In the genomic region with DNA sequence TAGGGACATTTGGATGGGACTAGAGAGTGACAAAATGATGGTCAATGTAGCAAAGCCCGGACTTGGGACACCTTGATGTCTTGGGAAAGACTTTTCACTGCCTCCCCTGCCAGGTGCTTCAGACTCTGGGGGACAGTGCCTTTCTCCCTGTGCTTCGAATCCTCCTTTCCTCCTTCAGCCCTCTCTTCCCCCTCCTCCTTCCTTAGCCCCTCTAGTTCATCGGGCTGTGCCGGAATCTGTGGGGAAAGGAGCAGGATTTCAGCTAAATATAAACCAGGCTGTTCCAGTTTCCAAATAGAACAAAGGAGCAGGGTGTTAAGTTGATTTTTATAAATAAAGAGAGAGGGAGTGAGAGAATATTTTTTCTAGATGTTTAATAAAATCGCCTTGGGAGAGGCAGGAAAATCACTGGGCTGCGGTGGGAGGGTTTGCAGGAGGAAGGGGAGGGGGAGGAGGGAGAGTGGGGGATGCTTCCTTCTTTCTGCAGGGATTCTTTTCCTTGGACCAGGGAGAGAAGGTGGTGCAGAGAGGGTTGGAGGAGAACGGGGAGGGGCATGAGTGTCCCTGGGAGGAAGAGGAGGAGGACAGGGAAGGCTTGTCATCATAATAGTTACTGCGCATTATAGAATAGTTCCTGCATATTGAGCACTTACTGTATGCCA, we compare ENCODE assay signal across 23 cellular contexts. TPM values are rescaled to one million over a fixed set of nuclear protein-coding genes. Genes with fewer than 3 reads are reported as not detected.
A peak's percentile ranks its signal among the peaks of the same experiment; 100 is the strongest.
DNase-seq lines count a peak whose midpoint lies in the region; ATAC-seq and TF ChIP-seq lines count a peak whose summit lies in the region.
"Had no signal": no experiment of that assay in that cellular context is flagged by ENCODE, and none has a peak within 500 bp of the region (broad histone marks: within the 10 kb centered on the region; RNA-seq: fewer than 3 reads in every experiment).

No MANE protein-coding gene starts in this region.

- H3K4me1 Mint-ChIP-seq in WTC11 = peaks cover 13% of the 10 kb centered on the region
- H3K4me1 Mint-ChIP-seq: CD8-positive, alpha-beta memory T cell had no signal

- peak overlapping the region; percentile 53 for H3K4me3 Mint-ChIP-seq in WTC11
- H3K4me3 Mint-ChIP-seq: CD8-positive, alpha-beta memory T cell had no signal

- H3K36me3 ChIP-seq in H7 (replicated peaks; ENCODE audit: control insufficient read depth, insufficient read depth, low read length) = no peaks in the 10 kb centered on the region
- H3K36me3 ChIP-seq in iPS-20b (ENCODE audit: insufficient read depth, low read depth, low read length) = no peaks in the 10 kb centered on the region
- H3K36me3 ChIP-seq in BE2C = no peaks in the 10 kb centered on the region
- H3K36me3 ChIP-seq: HAP-1 had no signal

- H3K27ac Mint-ChIP-seq in WTC11 = no peak overlapping the region
- H3K27ac Mint-ChIP-seq: CD8-positive, alpha-beta memory T cell had no signal

- no peaks in the 10 kb centered on the region for H3K4me1 ChIP-seq in iPS-20b (ENCODE audit: insufficient read depth, low read length)
- H3K4me1 ChIP-seq in BE2C = no peaks in the 10 kb centered on the region
- H3K4me1 ChIP-seq: HAP-1 had no signal

- H3K4me3 ChIP-seq in H7 (ENCODE audit: insufficient read depth, low read depth, low read length) (no peak overlapping the region), iPS-20b (ENCODE audit: low read length) (peak overlapping the region; percentile 39; the same call in 1 of the 2 replicates), BE2C (ENCODE audit: low read depth, low read length) (no peak overlapping the region)
- H3K4me3 ChIP-seq: HAP-1 had no signal

- CTCF ChIA-PET in WTC11 (lab: Charles Lee) = interaction anchor here (2.2 kb wide), 1 partner anchor 30 kb away, joined by 7 read pairs; no protein-coding TSS in a partner anchor

- no peaks in the 10 kb centered on the region for H3K9me3 ChIP-seq in iPS-20b (ENCODE audit: insufficient read depth, low read depth, low read length)
- no peaks in the 10 kb centered on the region; the same call in 1 of the 2 replicates for H3K9me3 ChIP-seq in BE2C
- H3K9me3 ChIP-seq: HAP-1 had no signal

- H3K36me3 Mint-ChIP-seq in WTC11 = no peaks in the 10 kb centered on the region
- H3K36me3 Mint-ChIP-seq: CD8-positive, alpha-beta memory T cell had no signal

- ATAC-seq in WTC11 = peak; percentile 58

- H3K9me3 Mint-ChIP-seq in WTC11 = peaks cover 4% of the 10 kb centered on the region; the same call in 1 of the 2 replicates

- DNase-seq in H7 (peak; percentile 55), WTC11 (ENCODE audit: low spot score) (no peak), superior temporal gyrus (ENCODE audit: extremely low spot score) (peak; percentile 61), GDM1 (lab: John Stamatoyannopoulos, UW) (no peak), BE2C (no peak), GM19240 (ENCODE audit: insufficient read length, low spot score) (no peak)
- DNase-seq: AML-193; Calu3; CD8-positive, alpha-beta memory T cell; DMS153; MV-4-11; NCI-H1105 treated with DMSO at 0.1 percent for 48 hours; NCI-H2029 treated with DMSO at 0.1 percent for 48 hours; NCI-H2171; NCI-H345; NCI-H524 treated with DMSO at 0.1 percent for 48 hours; OCI-M1; Right ventricle myocardium superior had no signal

- H3K9ac ChIP-seq in iPS-20b (ENCODE audit: low read depth, low read length) = peak overlapping the region; percentile 54; the same call in 1 of the 2 replicates

- POLR2A ChIA-PET in WTC11 (lab: Charles Lee) = interaction anchor here (0.6 kb wide), 1 partner anchor 240 kb away, joined by 5 read pairs; no protein-coding TSS in a partner anchor

- H3K27ac ChIP-seq in iPS-20b (ENCODE audit: low read length) = no peak overlapping the region
- H3K27ac ChIP-seq: C4-2B had no signal

- peaks cover 2% of the 10 kb centered on the region; the same call in 1 of the 2 replicates for H3K27me3 Mint-ChIP-seq in WTC11 (ENCODE audit: low read depth)

- TF ChIP-seq CTCF in WTC11 (IDR thresholded peaks at IDR 0.05) (no peak), BE2C (IDR thresholded peaks at IDR 0.05; ENCODE audit: low read depth, low read length) (no peak)

- H3K27me3 ChIP-seq in H7 (ENCODE audit: control insufficient read depth, insufficient read depth, low read length) = no peaks in the 10 kb centered on the region; the same call in 1 of the 2 replicates
- peaks cover 4% of the 10 kb centered on the region; the same call in 1 of the 2 replicates for H3K27me3 ChIP-seq in iPS-20b (ENCODE audit: insufficient read depth, low read length)
- H3K27me3 ChIP-seq in BE2C = 0 out of 2 replicates have a peak, but pooled peaks cover 2% of the 10 kb centered on the region

TF ChIP-seq in WTC11, 78 proteins besides CTCF, POLR2A, EP300 and RAD21:
- TF ChIP-seq ZBTB21 (CRISPR knock-in tag; IDR thresholded peaks at IDR 0.05; ENCODE audit: borderline replicate concordance) (no peak), ZNF263 (CRISPR knock-in tag; IDR thresholded peaks at IDR 0.05; ENCODE audit: low read depth) (peak; percentile 69; the same call in 1 of the 2 replicates)

RNA-seq across cellular contexts. Expression of a gene that starts 21.3 kb away (rescaled TPM):
- 4.4 and 6.0 TPM in 2 replicates for total RNA-seq in H7 (2014; rRNA removed; shearing (Covaris generic))
- total RNA-seq in WTC11 (2021) = 10.1 to 14.1 TPM (median 10.7 TPM) in 3 replicates
- polyA plus RNA-seq in BE2C (2012; ENCODE audit: insufficient read depth, insufficient read length, low read depth) = 1.5 TPM
- total RNA-seq: M059J, RPMI7951 had no signal
- polyA plus RNA-seq: CD8-positive, alpha-beta memory T cell had no signal

RNA-seq across cellular contexts. Expression of a gene that starts 37.9 kb away (rescaled TPM):
- 52.6 and 53.8 TPM in 2 replicates for total RNA-seq in H7 (2014; rRNA removed; shearing (Covaris generic))
- total RNA-seq in WTC11 (2021) = 53.9 to 57.7 TPM (median 54.7 TPM) in 3 replicates
- 63.2 TPM for polyA plus RNA-seq in BE2C (2012; ENCODE audit: insufficient read depth, insufficient read length, low read depth)

Comparison
In these comparisons a context has a peak if more than half of its experiments do, and no peak if none do; other contexts are left out.
1. DNase-seq: peak in H7 (single experiment) and superior temporal gyrus (single experiment); none in WTC11 (single experiment), GDM1 (single experiment), BE2C (single experiment) and GM19240 (single experiment).